Comparison of ENCODE assay signal across 8 cellular contexts in genomic region chr1:9588551-9589143, GRCh38. TPM values are rescaled to one million over a fixed set of nuclear protein-coding genes. Genes with fewer than 3 reads are reported as not detected.
DNase-seq lines count a peak whose midpoint lies in the region; ATAC-seq and TF ChIP-seq lines count a peak whose summit lies in the region.

Gene TMEM201, plus strand, starts transcription at chr1:9588911. Its CDS starts 20 bp downstream, at chr1:9588931.

- peaks cover 4% of the 10 kb centered on the region for H3K36me3 Mint-ChIP-seq in neural crest cell (ENCODE audit: low read depth)

- H3K4me3 Mint-ChIP-seq in neural crest cell: peak within 1 kb of the TSS; percentile 94

- H3K9me3 ChIP-seq in stomach: no peaks in the 10 kb centered on the region

- H3K4me2 ChIP-seq in KMS-11: peak within 1 kb of the TSS; percentile 94

- H3K4me3 ChIP-seq in KMS-11 (IDR thresholded peaks at IDR 0.05; ENCODE audit: insufficient read depth, low read depth, low read length): peak within 1 kb of the TSS; percentile 75
- peak within 1 kb of the TSS; percentile 66 to 87 (median 76) for H3K4me3 ChIP-seq in stomach

- ATAC-seq in GM21737 (IDR thresholded peaks at IDR 0.05; ENCODE audit: unreplicated experiment): peak; percentile 72

- peaks cover 12% of the 10 kb centered on the region; the same call in 1 of the 2 replicates for H4K20me1 ChIP-seq in KMS-11 (ENCODE audit: insufficient read depth)

- no peak for TF ChIP-seq POLR2A in stomach (IDR thresholded peaks at IDR 0.05)

- peak within 1 kb of the TSS; percentile 50 for H3K9ac ChIP-seq in KMS-11

- no peaks in the 10 kb centered on the region for H3K27me3 Mint-ChIP-seq in neural crest cell (ENCODE audit: low read depth)

- no peak for TF ChIP-seq EP300 in stomach (IDR thresholded peaks at IDR 0.05)

- intact Hi-C loops in stomach (cut with DNase I; ENCODE audit: low total_unique reads): no loop called here

- H3K27ac Mint-ChIP-seq in neural crest cell (ENCODE audit: unreplicated experiment): peak within 1 kb of the TSS; percentile 71

- H3K36me3 ChIP-seq in KMS-11 (ENCODE audit: insufficient read depth) (no peaks in the 10 kb centered on the region), stomach (peaks cover 0 to 6% (median 3%) of the 10 kb centered on the region in 4 donors)

- no peaks in the 10 kb centered on the region for H3K27me3 ChIP-seq in KMS-11 (ENCODE audit: insufficient read depth, low read depth)
- no peaks in the 10 kb centered on the region for H3K27me3 ChIP-seq in stomach

- 0 to 3% (median 0%) methylated on average over 19 to 89 of the region's 94 CpGs; no CpG with 5 or more reads in 1 of the 5 donors for WGBS in stomach, 5 donors

- peak within 1 kb of the TSS; percentile 3; the same call in 1 of the 2 replicates for H3K27ac ChIP-seq in KMS-11
- H3K27ac ChIP-seq in RWPE1: peak within 1 kb of the TSS; percentile 83
- H3K27ac ChIP-seq in stomach: peak within 1 kb of the TSS; percentile 63 to 87 (median 80)

- peak; percentile 92 for DNase-seq in DMS79 treated with DMSO at 0.1 percent for 48 hours (lab: John Stamatoyannopoulos, UW)
- DNase-seq in RWPE1 (ENCODE audit: low spot score): peak; percentile 94
- peak; percentile 94 for DNase-seq in activated T-helper 9 cell treated with anti-CD3 and anti-CD28 coated beads, Interleukin-2, amount 50 U/mL, for 16 hours (ENCODE audit: low read depth)
- DNase-seq in fibroblast of the conjunctiva (ENCODE audit: low read depth): peak; percentile 75
- peak; percentile 93 for DNase-seq in neural crest cell (ENCODE audit: low read depth, low spot score)
- DNase-seq in stomach: peak; percentile 97

- peaks cover 8% of the 10 kb centered on the region for H3K4me1 ChIP-seq in KMS-11 (ENCODE audit: low read depth, poor library complexity, severe bottlenecking)
- peaks cover 18 to 55% (median 42%) of the 10 kb centered on the region in 4 donors for H3K4me1 ChIP-seq in stomach

- no peaks in the 10 kb centered on the region for H3K9me3 Mint-ChIP-seq in neural crest cell

- POLR2A ChIA-PET in RWPE1 (lab: Yijun Ruan, JAX; ENCODE audit: low non-redundant PET): no interaction called here

- TF ChIP-seq CTCF in KMS-11 (conservative IDR thresholded peaks at IDR 0.05; ENCODE audit: low read depth, low read length) (no peak; the same call in none of the 2 replicates), RWPE1 (conservative IDR thresholded peaks at IDR 0.05; ENCODE audit: low read depth) (peak; percentile 91), neural crest cell (conservative IDR thresholded peaks at IDR 0.05) (peak; percentile 92), stomach (IDR thresholded peaks at IDR 0.05) (peak in 3 of 7 experiments; percentile 83 to 96 (median 94))

- CTCF ChIA-PET in RWPE1 (lab: Yijun Ruan, JAX): interaction anchor here (0.6 to 1.0 kb wide), 11 partner anchors 8 to 686 kb away, joined by 3 to 5 read pairs (median 3); no protein-coding TSS in a partner anchor

- H3K4me1 Mint-ChIP-seq in neural crest cell: peaks cover 42% of the 10 kb centered on the region

- H3K79me2 ChIP-seq in KMS-11 (ENCODE audit: insufficient read depth, low read depth): peaks cover 45% of the 10 kb centered on the region

- peak within 1 kb of the TSS; percentile 38 for H2AFZ ChIP-seq in KMS-11 (ENCODE audit: low read depth)

RNA-seq across cellular contexts. Expression of gene TMEM201, which starts in this region (rescaled TPM):
- total RNA-seq in neural crest cell (40.7 and 41.4 TPM in 2 replicates), stomach (1 to 10 TPM; 3.1 to 7.6 (median 6.4) TPM)
- polyA plus RNA-seq in stomach: 1 to 10 TPM in 2 of 3 donors, under 1 TPM in 1; 0.61 to 3.6 (median 2.1) TPM

Comparison
In these comparisons a context has a peak if more than half of its experiments do, and no peak if none do; other contexts are left out.
1. Peak in every context shown above with its lines: DNase-seq, ATAC-seq, H3K4me3 ChIP-seq and H3K27ac ChIP-seq.
2. H3K27ac ChIP-seq: peak in every context shown above with its lines; median percentile 83 in RWPE1; 80 in stomach; 3 in KMS-11.